ENCODE assay signal across 1 cellular context in the genomic region with DNA sequence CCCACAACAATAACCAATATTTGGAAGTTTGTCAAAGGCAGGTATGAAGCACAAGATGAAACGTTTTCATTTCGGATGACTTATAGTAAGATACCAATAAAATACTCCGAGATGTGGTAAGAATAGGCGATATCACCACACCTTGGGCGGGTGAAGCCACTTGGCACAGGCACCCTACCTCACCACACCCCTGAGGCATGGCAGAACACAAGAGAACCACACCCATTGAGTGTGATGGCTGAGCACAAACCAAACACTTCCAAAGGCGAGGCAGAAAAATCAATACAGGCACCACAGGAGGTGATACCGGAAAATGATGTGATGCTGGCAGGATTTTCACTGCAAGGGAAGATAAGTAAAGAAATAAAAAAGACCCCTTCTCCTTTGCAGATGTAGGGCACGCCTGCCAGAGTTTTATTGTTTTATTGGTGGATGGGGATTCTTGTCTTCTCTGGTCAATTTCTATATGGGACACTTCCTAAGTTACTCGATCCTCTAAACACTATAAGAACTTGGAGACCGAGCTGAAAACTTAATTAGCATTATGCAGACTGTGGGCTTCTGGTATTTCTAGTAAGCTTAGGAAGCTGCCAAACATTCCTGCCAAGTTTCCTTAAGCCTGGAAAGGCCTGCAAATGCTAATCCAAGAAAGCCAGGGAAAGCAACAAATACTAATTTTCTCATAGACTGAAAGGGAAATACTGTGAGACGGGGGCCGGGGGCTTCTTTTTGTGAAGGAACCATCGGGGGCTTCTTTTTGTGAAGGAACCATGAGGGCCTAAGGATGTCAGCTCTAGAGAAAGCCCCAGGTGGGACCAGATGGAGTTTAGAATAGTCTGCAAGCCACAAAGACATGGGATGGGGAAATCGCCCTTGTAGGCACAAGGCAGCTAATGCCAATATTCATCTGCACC.
TF ChIP-seq lines count a peak whose summit lies in the region.

No MANE protein-coding gene starts in this region.

TF ChIP-seq in IMR-90, 13 proteins besides CTCF, POLR2A, EP300 and RAD21 (continued from another document):
- TF ChIP-seq MAZ (IDR thresholded peaks at IDR 0.05; ENCODE audit: borderline replicate concordance, low read depth, low read length) (no peak), BHLHE40 (IDR thresholded peaks at IDR 0.05; ENCODE audit: low read depth, low read length) (no peak), SMC3 (IDR thresholded peaks at IDR 0.05; ENCODE audit: low read depth, low read length) (no peak), CEBPB (IDR thresholded peaks at IDR 0.05; ENCODE audit: low read depth, low read length) (no peak), ELK1 (IDR thresholded peaks at IDR 0.05; ENCODE audit: borderline replicate concordance, low read depth, low read length) (no peak), MAFK (IDR thresholded peaks at IDR 0.05; ENCODE audit: low read depth, low read length) (no peak), CHD1 (IDR thresholded peaks at IDR 0.05; ENCODE audit: low read depth, low read length) (no peak), RFX5 (IDR thresholded peaks at IDR 0.05; ENCODE audit: low read depth, low read length) (no peak), NFE2L2 (IDR thresholded peaks at IDR 0.05; ENCODE audit: low read depth, low read length) (no peak), MXI1 (IDR thresholded peaks at IDR 0.05; ENCODE audit: borderline replicate concordance, low read depth, low read length) (no peak)
- TF ChIP-seq, protein P1, sequence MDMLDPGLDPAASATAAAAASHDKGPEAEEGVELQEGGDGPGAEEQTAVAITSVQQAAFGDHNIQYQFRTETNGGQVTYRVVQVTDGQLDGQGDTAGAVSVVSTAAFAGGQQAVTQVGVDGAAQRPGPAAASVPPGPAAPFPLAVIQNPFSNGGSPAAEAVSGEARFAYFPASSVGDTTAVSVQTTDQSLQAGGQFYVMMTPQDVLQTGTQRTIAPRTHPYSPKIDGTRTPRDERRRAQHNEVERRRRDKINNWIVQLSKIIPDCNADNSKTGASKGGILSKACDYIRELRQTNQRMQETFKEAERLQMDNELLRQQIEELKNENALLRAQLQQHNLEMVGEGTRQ (IDR thresholded peaks at IDR 0.05; ENCODE audit: low read depth, low read length), result no peak
